14 cellular contexts compared by ENCODE assay signal in the genomic region with DNA sequence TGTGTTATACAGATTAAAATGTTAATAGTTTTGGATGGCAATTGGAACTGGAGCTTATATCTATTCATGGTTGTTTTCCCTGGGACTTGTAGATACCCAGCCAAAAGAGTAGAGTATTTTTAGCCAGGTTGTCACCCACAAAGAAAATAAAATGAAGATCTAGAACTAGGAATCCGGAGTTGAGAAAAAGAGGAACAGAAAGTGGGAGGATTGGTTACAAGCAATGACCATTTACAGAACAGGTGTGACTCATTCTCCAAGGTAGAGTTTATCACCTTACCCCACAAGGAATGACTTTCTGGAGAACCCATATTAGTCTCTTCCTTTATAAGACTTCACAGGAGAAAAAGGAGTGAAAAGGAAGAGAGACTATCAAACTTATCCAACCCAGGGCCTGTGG.
A peak's percentile ranks its signal among the peaks of the same experiment; 100 is the strongest.
DNase-seq lines count a peak whose midpoint lies in the region; ATAC-seq lines count a peak whose summit lies in the region.
"Had no signal": no experiment of that assay in that cellular context is flagged by ENCODE, and none has a peak within 500 bp of the region (broad histone marks: within the 10 kb centered on the region; RNA-seq: fewer than 3 reads in every experiment).

No MANE protein-coding gene starts in this region.

- H3K9ac ChIP-seq in GM23248 = no peak overlapping the region

- H3K4me3 ChIP-seq in SJCRH30 (no peak overlapping the region), GM23248 (no peak overlapping the region), aorta (ENCODE audit: low read length in 2 of 2) (no peak overlapping the region)
- H3K4me3 ChIP-seq: prostate gland had no signal

- H3K79me2 ChIP-seq in GM23248 (ENCODE audit: insufficient read depth) = no peaks in the 10 kb centered on the region

- no peaks in the 10 kb centered on the region for H3K9me3 ChIP-seq in SJCRH30 (replicated peaks)
- H3K9me3 ChIP-seq in GM23248 (ENCODE audit: low read depth) = no peaks in the 10 kb centered on the region
- peaks cover 1% of the 10 kb centered on the region for H3K9me3 ChIP-seq in aorta (ENCODE audit: control insufficient read depth, low read length)
- H3K9me3 ChIP-seq: Caco-2, prostate gland had no signal

- H3K27ac ChIP-seq in SJCRH30 (peak overlapping the region; percentile 85; the same call in 1 of the 2 replicates), GM23248 (no peak overlapping the region), aorta (ENCODE audit: low read depth in 1 of 2, low read length in 2 of 2) (no peak overlapping the region)
- H3K27ac ChIP-seq: prostate gland had no signal

- DNase-seq in SJCRH30 = no peak
- DNase-seq in stimulated activated CD4-positive, alpha-beta T cell treated with anti-CD3 and anti-CD28 coated beads, Interleukin-1b, Interleukin-23, amount 100 ng/mL, for 48 hours = no peak
- no peak for DNase-seq in GM23248
- DNase-seq in dermis blood vessel endothelial cell = no peak
- no peak for DNase-seq in aorta
- DNase-seq: anterior cingulate cortex, Caco-2, hypothalamus, mesendoderm, NCI-H1694 treated with DMSO at 0.1 percent for 48 hours had no signal

- H3K9me2 ChIP-seq in GM23248 (ENCODE audit: insufficient read depth) = no peaks in the 10 kb centered on the region

- no peak overlapping the region for H2AFZ ChIP-seq in GM23248

- no peaks in the 10 kb centered on the region for H4K20me1 ChIP-seq in GM23248 (ENCODE audit: insufficient read depth)

- ATAC-seq in GM18909 (IDR thresholded peaks at IDR 0.05; ENCODE audit: poor library complexity, unreplicated experiment) (peak; percentile 86), GM21576 (IDR thresholded peaks at IDR 0.05; ENCODE audit: unreplicated experiment) (peak; percentile 89), HG03097 (IDR thresholded peaks at IDR 0.05; ENCODE audit: low FRiP score, unreplicated experiment) (peak; percentile 75), aorta (ENCODE audit: low FRiP score) (no peak)

- 22 to 33% methylated on average over 1 of the region's 1 CpG for WGBS in GM23248 (ENCODE audit: low coverage in 1 of 2, low lambda C conversion rate in 2 of 2, missing lambda C conversion rate in 2 of 2), 2 experiments
- WGBS in aorta, 2 donors = 20 to 31% methylated on average over 1 of the region's 1 CpG

- no peaks in the 10 kb centered on the region for H3K27me3 ChIP-seq in SJCRH30
- H3K27me3 ChIP-seq in GM23248 (replicated peaks; ENCODE audit: insufficient read depth) = no peaks in the 10 kb centered on the region
- no peaks in the 10 kb centered on the region for H3K27me3 ChIP-seq in aorta (ENCODE audit: control insufficient read depth in 1 of 2, insufficient read depth in 2 of 2, low read length in 1 of 2)

- in situ Hi-C loops in GM23248 (cut with MboI) = no loop called here

- no peaks in the 10 kb centered on the region for H3F3A ChIP-seq in GM23248 (ENCODE audit: insufficient read depth)

- H3K36me3 ChIP-seq in SJCRH30 = no peaks in the 10 kb centered on the region
- no peaks in the 10 kb centered on the region for H3K36me3 ChIP-seq in GM23248 (ENCODE audit: low read depth)
- H3K36me3 ChIP-seq in aorta (ENCODE audit: control insufficient read depth in 1 of 2, insufficient read depth in 2 of 2, low read length in 1 of 2) = no peaks in the 10 kb centered on the region
- H3K36me3 ChIP-seq: prostate gland had no signal

- H3K4me2 ChIP-seq in GM23248 (ENCODE audit: unreplicated experiment) = no peak overlapping the region

- intact Hi-C loops in aorta (cut with DNase I) = no loop called here

- peaks cover 20% of the 10 kb centered on the region for H3K4me1 ChIP-seq in SJCRH30
- no peaks in the 10 kb centered on the region for H3K4me1 ChIP-seq in GM23248 (ENCODE audit: insufficient read depth)
- no peaks in the 10 kb centered on the region for H3K4me1 ChIP-seq in aorta (ENCODE audit: control insufficient read depth in 1 of 2, insufficient read depth in 2 of 2, low read length in 2 of 2)
- H3K4me1 ChIP-seq: Caco-2, prostate gland had no signal
